8 cellular contexts compared by ENCODE assay signal in the genomic region with DNA sequence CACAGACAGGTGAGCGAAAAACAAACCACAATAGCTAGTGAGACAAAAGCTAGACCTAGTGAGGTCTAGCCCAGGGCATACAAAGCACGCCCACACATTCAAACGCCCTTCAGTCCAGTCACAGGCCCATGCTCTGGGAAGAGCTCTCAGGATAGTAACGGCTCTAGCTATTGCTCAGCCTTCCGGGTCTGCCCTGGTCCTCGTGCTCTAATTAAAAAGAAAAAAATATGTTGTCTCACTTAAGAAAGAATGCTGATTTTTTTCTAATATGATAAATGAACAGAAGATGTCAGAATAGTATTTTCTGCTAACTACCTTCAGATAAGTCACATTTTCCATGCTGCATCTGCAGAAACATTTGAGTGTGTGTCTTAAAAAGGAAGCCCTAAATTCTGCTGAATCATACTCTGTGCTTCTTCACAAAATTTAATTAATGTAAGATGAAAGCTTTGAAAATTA.
DNase-seq lines count a peak whose midpoint lies in the region; ATAC-seq and TF ChIP-seq lines count a peak whose summit lies in the region.

No MANE protein-coding gene starts in this region.

- peak overlapping the region; percentile 31 for H3K4me2 ChIP-seq in osteoblast (ENCODE audit: insufficient read depth, low read length)

- H3K36me3 ChIP-seq in osteoblast (ENCODE audit: insufficient read depth, low read length) = no peaks in the 10 kb centered on the region

- no peaks in the 10 kb centered on the region for H4K20me1 ChIP-seq in osteoblast (ENCODE audit: insufficient read depth, low read length)

- H3K9me3 ChIP-seq in osteoblast (ENCODE audit: low read depth, low read length) = no peaks in the 10 kb centered on the region

- TF ChIP-seq CTCF in coronary artery (IDR thresholded peaks at IDR 0.05) (no peak), osteoblast (IDR thresholded peaks at IDR 0.05; ENCODE audit: extremely low read depth, low read depth, low read length) (no peak)

- DNase-seq in COLO829 (ENCODE audit: low spot score) (peak; percentile 25), RPMI7951 (ENCODE audit: low read depth) (peak; percentile 49), coronary artery (ENCODE audit: low spot score) (no peak), osteoblast (ENCODE audit: insufficient read length, low spot score, missing footprints) (peak; percentile 38), activated gamma-delta T cell (lab: John Stamatoyannopoulos, UW) (no peak), NCI-H1694 (lab: John Stamatoyannopoulos, UW) (no peak)
- DNase-seq in activated CD8-positive, alpha-beta memory T cell treated with anti-CD3 and anti-CD28 coated beads for 24 hours = no peak

- peaks cover 32% of the 10 kb centered on the region for H3K4me1 ChIP-seq in osteoblast (ENCODE audit: insufficient read depth, low read length)

- no peaks in the 10 kb centered on the region for H3K27me3 ChIP-seq in osteoblast (ENCODE audit: insufficient read depth, low read length)

- no peaks in the 10 kb centered on the region for H3K79me2 ChIP-seq in osteoblast (ENCODE audit: insufficient read depth, low read length)

- ATAC-seq in GM18498 (IDR thresholded peaks at IDR 0.05; ENCODE audit: unreplicated experiment) = no peak

- no peak overlapping the region for H2AFZ ChIP-seq in osteoblast (ENCODE audit: low read length)

- H3K4me3 ChIP-seq in coronary artery (no peak overlapping the region), osteoblast (ENCODE audit: insufficient read depth, low read length) (no peak overlapping the region)

- H3K27ac ChIP-seq in coronary artery (peak overlapping the region; percentile 75 to 90), osteoblast (ENCODE audit: low read depth, low read length) (peak overlapping the region; percentile 70)

Comparison
In these comparisons a context has a peak if more than half of its experiments do, and no peak if none do; other contexts are left out.
1. DNase-seq: peak in COLO829 (single experiment), RPMI7951 (single experiment) and osteoblast (single experiment); none in coronary artery (single experiment), activated gamma-delta T cell (single experiment), activated CD8-positive, alpha-beta memory T cell treated with anti-CD3 and anti-CD28 coated beads for 24 hours (single experiment) and NCI-H1694 (single experiment).